ENCODE assay signal across 1 cellular context in the genomic region with DNA sequence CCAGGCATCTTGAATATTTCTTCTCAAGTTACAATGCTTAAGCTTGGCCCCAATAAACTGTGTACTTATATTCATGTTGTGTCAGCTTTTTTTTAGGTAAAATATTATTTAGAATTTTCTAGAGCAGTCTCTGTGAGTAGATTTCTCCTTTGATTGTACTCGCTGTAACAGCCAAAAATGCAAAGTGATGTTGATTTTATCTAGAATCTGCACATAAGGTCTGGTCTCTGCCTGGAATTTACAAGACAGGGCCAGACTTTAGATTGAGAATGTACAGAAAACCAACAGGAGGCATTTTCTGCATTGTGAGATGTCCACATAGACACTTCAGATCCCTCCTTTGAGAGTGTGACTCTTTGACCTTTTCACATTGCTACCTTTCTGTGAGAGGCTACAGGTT.
TF ChIP-seq lines count a peak whose summit lies in the region.

No MANE protein-coding gene starts in this region.

TF ChIP-seq in WTC11, 78 proteins besides CTCF, POLR2A, EP300 and RAD21 (continued from another document):
- TF ChIP-seq, protein P1, sequence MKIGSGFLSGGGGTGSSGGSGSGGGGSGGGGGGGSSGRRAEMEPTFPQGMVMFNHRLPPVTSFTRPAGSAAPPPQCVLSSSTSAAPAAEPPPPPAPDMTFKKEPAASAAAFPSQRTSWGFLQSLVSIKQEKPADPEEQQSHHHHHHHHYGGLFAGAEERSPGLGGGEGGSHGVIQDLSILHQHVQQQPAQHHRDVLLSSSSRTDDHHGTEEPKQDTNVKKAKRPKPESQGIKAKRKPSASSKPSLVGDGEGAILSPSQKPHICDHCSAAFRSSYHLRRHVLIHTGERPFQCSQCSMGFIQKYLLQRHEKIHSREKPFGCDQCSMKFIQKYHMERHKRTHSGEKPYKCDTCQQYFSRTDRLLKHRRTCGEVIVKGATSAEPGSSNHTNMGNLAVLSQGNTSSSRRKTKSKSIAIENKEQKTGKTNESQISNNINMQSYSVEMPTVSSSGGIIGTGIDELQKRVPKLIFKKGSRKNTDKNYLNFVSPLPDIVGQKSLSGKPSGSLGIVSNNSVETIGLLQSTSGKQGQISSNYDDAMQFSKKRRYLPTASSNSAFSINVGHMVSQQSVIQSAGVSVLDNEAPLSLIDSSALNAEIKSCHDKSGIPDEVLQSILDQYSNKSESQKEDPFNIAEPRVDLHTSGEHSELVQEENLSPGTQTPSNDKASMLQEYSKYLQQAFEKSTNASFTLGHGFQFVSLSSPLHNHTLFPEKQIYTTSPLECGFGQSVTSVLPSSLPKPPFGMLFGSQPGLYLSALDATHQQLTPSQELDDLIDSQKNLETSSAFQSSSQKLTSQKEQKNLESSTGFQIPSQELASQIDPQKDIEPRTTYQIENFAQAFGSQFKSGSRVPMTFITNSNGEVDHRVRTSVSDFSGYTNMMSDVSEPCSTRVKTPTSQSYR (CRISPR knock-in tag; IDR thresholded peaks at IDR 0.05): no peak
- TF ChIP-seq NR1H2 (CRISPR knock-in tag; IDR thresholded peaks at IDR 0.05) (no peak), GTF2I (CRISPR knock-in tag; conservative IDR thresholded peaks at IDR 0.05) (no peak), ZNF671 (CRISPR knock-in tag; IDR thresholded peaks at IDR 0.05) (no peak), FOXP1 (CRISPR knock-in tag; IDR thresholded peaks at IDR 0.05; ENCODE audit: borderline replicate concordance) (no peak), CBFB (CRISPR knock-in tag; IDR thresholded peaks at IDR 0.05; ENCODE audit: low read depth) (no peak), IRF2 (CRISPR knock-in tag; IDR thresholded peaks at IDR 0.05; ENCODE audit: borderline replicate concordance, low read depth) (no peak), E2F4 (CRISPR knock-in tag; IDR thresholded peaks at IDR 0.05; ENCODE audit: borderline replicate concordance, low read depth) (no peak), ZNF512 (CRISPR knock-in tag; IDR thresholded peaks at IDR 0.05; ENCODE audit: borderline replicate concordance) (no peak), ZNF423 (CRISPR knock-in tag; IDR thresholded peaks at IDR 0.05) (no peak), NFATC4 (CRISPR knock-in tag; IDR thresholded peaks at IDR 0.05) (no peak), ZNF416 (CRISPR knock-in tag; IDR thresholded peaks at IDR 0.05) (no peak)
- TF ChIP-seq, protein P2, sequence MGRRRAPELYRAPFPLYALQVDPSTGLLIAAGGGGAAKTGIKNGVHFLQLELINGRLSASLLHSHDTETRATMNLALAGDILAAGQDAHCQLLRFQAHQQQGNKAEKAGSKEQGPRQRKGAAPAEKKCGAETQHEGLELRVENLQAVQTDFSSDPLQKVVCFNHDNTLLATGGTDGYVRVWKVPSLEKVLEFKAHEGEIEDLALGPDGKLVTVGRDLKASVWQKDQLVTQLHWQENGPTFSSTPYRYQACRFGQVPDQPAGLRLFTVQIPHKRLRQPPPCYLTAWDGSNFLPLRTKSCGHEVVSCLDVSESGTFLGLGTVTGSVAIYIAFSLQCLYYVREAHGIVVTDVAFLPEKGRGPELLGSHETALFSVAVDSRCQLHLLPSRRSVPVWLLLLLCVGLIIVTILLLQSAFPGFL (CRISPR knock-in tag; IDR thresholded peaks at IDR 0.05; ENCODE audit: borderline replicate concordance): no peak
- TF ChIP-seq, protein P3, sequence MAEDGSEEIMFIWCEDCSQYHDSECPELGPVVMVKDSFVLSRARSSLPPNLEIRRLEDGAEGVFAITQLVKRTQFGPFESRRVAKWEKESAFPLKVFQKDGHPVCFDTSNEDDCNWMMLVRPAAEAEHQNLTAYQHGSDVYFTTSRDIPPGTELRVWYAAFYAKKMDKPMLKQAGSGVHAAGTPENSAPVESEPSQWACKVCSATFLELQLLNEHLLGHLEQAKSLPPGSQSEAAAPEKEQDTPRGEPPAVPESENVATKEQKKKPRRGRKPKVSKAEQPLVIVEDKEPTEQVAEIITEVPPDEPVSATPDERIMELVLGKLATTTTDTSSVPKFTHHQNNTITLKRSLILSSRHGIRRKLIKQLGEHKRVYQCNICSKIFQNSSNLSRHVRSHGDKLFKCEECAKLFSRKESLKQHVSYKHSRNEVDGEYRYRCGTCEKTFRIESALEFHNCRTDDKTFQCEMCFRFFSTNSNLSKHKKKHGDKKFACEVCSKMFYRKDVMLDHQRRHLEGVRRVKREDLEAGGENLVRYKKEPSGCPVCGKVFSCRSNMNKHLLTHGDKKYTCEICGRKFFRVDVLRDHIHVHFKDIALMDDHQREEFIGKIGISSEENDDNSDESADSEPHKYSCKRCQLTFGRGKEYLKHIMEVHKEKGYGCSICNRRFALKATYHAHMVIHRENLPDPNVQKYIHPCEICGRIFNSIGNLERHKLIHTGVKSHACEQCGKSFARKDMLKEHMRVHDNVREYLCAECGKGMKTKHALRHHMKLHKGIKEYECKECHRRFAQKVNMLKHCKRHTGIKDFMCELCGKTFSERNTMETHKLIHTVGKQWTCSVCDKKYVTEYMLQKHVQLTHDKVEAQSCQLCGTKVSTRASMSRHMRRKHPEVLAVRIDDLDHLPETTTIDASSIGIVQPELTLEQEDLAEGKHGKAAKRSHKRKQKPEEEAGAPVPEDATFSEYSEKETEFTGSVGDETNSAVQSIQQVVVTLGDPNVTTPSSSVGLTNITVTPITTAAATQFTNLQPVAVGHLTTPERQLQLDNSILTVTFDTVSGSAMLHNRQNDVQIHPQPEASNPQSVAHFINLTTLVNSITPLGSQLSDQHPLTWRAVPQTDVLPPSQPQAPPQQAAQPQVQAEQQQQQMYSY (CRISPR knock-in tag; IDR thresholded peaks at IDR 0.05): no peak
